ENCODE assay signal across 8 cellular contexts in genomic region chr12:117904051-117904450, GRCh38.
"Had no signal": no experiment of that assay in that cellular context is flagged by ENCODE, and none has a peak within 500 bp of the region (broad histone marks: within the 10 kb centered on the region; RNA-seq: fewer than 3 reads in every experiment).

No MANE protein-coding gene starts in this region.

- H3K4me3 ChIP-seq: GM23248, GM23338, HAP-1 had no signal

- DNase-seq: GM23248, GOT3, H7, H9, HCEC 1CT, HFFc6 had no signal

- H3K4me2 ChIP-seq: GM23338 had no signal

- H3K9me3 ChIP-seq: HAP-1 had no signal

- H3K36me3 ChIP-seq: HAP-1 had no signal

- H3K9ac ChIP-seq: GM23248 had no signal

- H3K4me1 ChIP-seq: HAP-1 had no signal

- H3K27ac ChIP-seq: GM23248 had no signal

- H2AFZ ChIP-seq: GM23248, GM23338 had no signal
